ENCODE assay signal across 14 cellular contexts in genomic region chr7:29607889-29608288, GRCh38. TPM values are rescaled to one million over a fixed set of nuclear protein-coding genes. Genes with fewer than 3 reads are reported as not detected.
DNase-seq lines count a peak whose midpoint lies in the region; ATAC-seq and TF ChIP-seq lines count a peak whose summit lies in the region.
"Had no signal": no experiment of that assay in that cellular context is flagged by ENCODE, and none has a peak within 500 bp of the region (broad histone marks: within the 10 kb centered on the region; RNA-seq: fewer than 3 reads in every experiment).

No MANE protein-coding gene starts in this region.

- TF ChIP-seq CTCF in WTC11 (IDR thresholded peaks at IDR 0.05) = no peak
- TF ChIP-seq CTCF in fibroblast of pulmonary artery (IDR thresholded peaks at IDR 0.05; ENCODE audit: low read length, missing control alignments) = no peak
- no peak for TF ChIP-seq CTCF in smooth muscle cell (IDR thresholded peaks at IDR 0.05; ENCODE audit: borderline replicate concordance, insufficient read depth, poor library complexity, severe bottlenecking)
- no peak for TF ChIP-seq CTCF in suprapubic skin (IDR thresholded peaks at IDR 0.05)
- no peak for TF ChIP-seq CTCF in CD14-positive monocyte (IDR thresholded peaks at IDR 0.05)

- H3K4me2 ChIP-seq in smooth muscle cell = no peak overlapping the region

- no peak overlapping the region for H2AFZ ChIP-seq in smooth muscle cell (ENCODE audit: low read depth)

- POLR2A ChIA-PET in WTC11 (lab: Charles Lee) = no interaction called here

- H3F3A ChIP-seq in smooth muscle cell (ENCODE audit: low read depth) = no peaks in the 10 kb centered on the region

- H3K36me3 Mint-ChIP-seq in WTC11 = peaks cover 3% of the 10 kb centered on the region
- H3K36me3 Mint-ChIP-seq in CD14-positive monocyte = no peaks in the 10 kb centered on the region

- ATAC-seq in WTC11 = peak; percentile 57
- ATAC-seq: activated T-cell treated with anti-CD3 and anti-CD28 coated beads, Interleukin-2, amount 50 U/mL, for 4 hours had no signal

- TF ChIP-seq POLR2A in suprapubic skin (IDR thresholded peaks at IDR 0.05) = no peak

- 40% methylated on average over 4 of the region's 4 CpGs for WGBS in smooth muscle cell (ENCODE audit: low lambda C conversion rate)
- 54% methylated on average over 4 of the region's 4 CpGs for WGBS in suprapubic skin

- H3K27ac ChIP-seq in smooth muscle cell (ENCODE audit: low read depth) (peak overlapping the region; percentile 18), suprapubic skin (no peak overlapping the region)
- H3K27ac ChIP-seq: adrenal gland, thoracic aorta had no signal

- H3K9me3 Mint-ChIP-seq in WTC11 (peaks cover 8% of the 10 kb centered on the region), CD14-positive monocyte (peaks cover 0 to 4% (median 0%) of the 10 kb centered on the region in 7 donors)

- H3K4me1 Mint-ChIP-seq in WTC11 (peaks cover 43% of the 10 kb centered on the region), CD14-positive monocyte (peaks cover 5% of the 10 kb centered on the region)

- intact Hi-C loops in CD14-positive monocyte (cut with micrococcal nuclease) = no loop called here

- DNase-seq in HCEC 1CT (peak; percentile 22), WTC11 (ENCODE audit: low spot score) (no peak), fibroblast of pulmonary artery (ENCODE audit: low read depth) (peak; percentile 37), smooth muscle cell (lab: John Stamatoyannopoulos, UW; ENCODE audit: unreplicated experiment) (no peak), suprapubic skin (ENCODE audit: low spot score in 2 of 2) (no peak), CD14-positive monocyte (ENCODE audit: low spot score) (no peak)
- no peak for DNase-seq in activated CD8-positive, alpha-beta memory T cell treated with anti-CD3 and anti-CD28 coated beads, Interleukin-2, amount 50 U/mL, for 48 hours
- DNase-seq: activated CD4-positive, alpha-beta T cell treated with anti-CD3 and anti-CD28 coated beads for 1 hour; activated T-cell treated with anti-CD3 and anti-CD28 coated beads, Interleukin-2, amount 50 U/mL, for 4 hours; adrenal gland; effector CD8-positive, alpha-beta T cell; hippocampal formation; NCI-H2107 had no signal

- H3K79me2 ChIP-seq in smooth muscle cell (ENCODE audit: low read depth) = no peaks in the 10 kb centered on the region

- H3K27ac Mint-ChIP-seq in WTC11 (no peak overlapping the region), CD14-positive monocyte (no peak overlapping the region)

- H3K4me1 ChIP-seq in smooth muscle cell (ENCODE audit: low read depth) (peaks cover 2% of the 10 kb centered on the region), suprapubic skin (peaks cover 44% of the 10 kb centered on the region)
- H3K4me1 ChIP-seq: adrenal gland had no signal

- H4K20me1 ChIP-seq in smooth muscle cell (ENCODE audit: low read depth) = no peaks in the 10 kb centered on the region

- CTCF ChIA-PET in WTC11 (lab: Charles Lee) = interaction anchor here (1.0 kb wide), 1 partner anchor 28 kb away, joined by 4 read pairs; no protein-coding TSS in a partner anchor

- no peak for TF ChIP-seq EP300 in suprapubic skin (IDR thresholded peaks at IDR 0.05)

- H3K4me3 Mint-ChIP-seq in WTC11 (no peak overlapping the region), CD14-positive monocyte (no peak overlapping the region)
- H3K4me3 Mint-ChIP-seq: activated T-cell treated with anti-CD3 and anti-CD28 coated beads, Interleukin-2, amount 50 U/mL, for 4 hours had no signal

- H3K27me3 ChIP-seq in smooth muscle cell (ENCODE audit: low read depth) (no peaks in the 10 kb centered on the region), suprapubic skin (no peaks in the 10 kb centered on the region)
- H3K27me3 ChIP-seq: adrenal gland had no signal

- H3K36me3 ChIP-seq in smooth muscle cell (ENCODE audit: low read depth) (no peaks in the 10 kb centered on the region), suprapubic skin (no peaks in the 10 kb centered on the region)
- H3K36me3 ChIP-seq: adrenal gland, thoracic aorta had no signal

- no peaks in the 10 kb centered on the region for H3K9me3 ChIP-seq in smooth muscle cell (replicated peaks; ENCODE audit: low read depth)
- no peaks in the 10 kb centered on the region for H3K9me3 ChIP-seq in suprapubic skin
- H3K9me3 ChIP-seq: adrenal gland, thoracic aorta had no signal

- H3K9ac ChIP-seq in smooth muscle cell (ENCODE audit: low read depth) = no peak overlapping the region

- H3K4me3 ChIP-seq in fibroblast of pulmonary artery (replicated peaks; ENCODE audit: low read depth, low read length) (no peak overlapping the region), smooth muscle cell (no peak overlapping the region), suprapubic skin (no peak overlapping the region)
- H3K4me3 ChIP-seq: adrenal gland, thoracic aorta had no signal

- H3K27me3 Mint-ChIP-seq in WTC11 (ENCODE audit: low read depth) (peaks cover 7% of the 10 kb centered on the region), CD14-positive monocyte (ENCODE audit: low read depth in 3 of 3) (peaks cover 2 to 6% (median 2%) of the 10 kb centered on the region in 3 donors)

TF ChIP-seq in WTC11, 78 proteins besides CTCF, POLR2A, EP300 and RAD21 (continues in another document):
- TF ChIP-seq TP53 (CRISPR knock-in tag; IDR thresholded peaks at IDR 0.05) = no peak
- TF ChIP-seq GRHL2 (CRISPR knock-in tag; IDR thresholded peaks at IDR 0.05; ENCODE audit: insufficient replicate concordance, severe bottlenecking) = no peak
- no peak for TF ChIP-seq NFYB (CRISPR knock-in tag; conservative IDR thresholded peaks at IDR 0.05; ENCODE audit: low read depth)
- TF ChIP-seq IRF1 (CRISPR knock-in tag; IDR thresholded peaks at IDR 0.05) = no peak
- no peak for TF ChIP-seq CREM (CRISPR knock-in tag; IDR thresholded peaks at IDR 0.05)
- no peak for TF ChIP-seq ZNF532 (CRISPR knock-in tag; IDR thresholded peaks at IDR 0.05; ENCODE audit: borderline replicate concordance)

RNA-seq across cellular contexts. Expression of gene PRR15, which starts 44.3 kb away (rescaled TPM):
- total RNA-seq in WTC11 (2021) (17.6 to 22.7 TPM (median 21.2 TPM) in 3 replicates), smooth muscle cell (3.8 and 4.7 TPM in 2 replicates), suprapubic skin (under 1 TPM in 3 of 4 donors, not detected in 1; 0.47 to 0.64 (median 0.47) TPM)
- polyA plus RNA-seq in smooth muscle cell (0.96 and 4.4 TPM in 2 replicates), CD14-positive monocyte (not detected)

Comparison
In these comparisons a context has a peak if more than half of its experiments do, and no peak if none do; other contexts are left out.
1. DNase-seq: peak in HCEC 1CT (single experiment) and fibroblast of pulmonary artery (single experiment); none in WTC11 (single experiment), smooth muscle cell (single experiment), activated CD8-positive, alpha-beta memory T cell treated with anti-CD3 and anti-CD28 coated beads, Interleukin-2, amount 50 U/mL, for 48 hours (single experiment), suprapubic skin (0 of 2) and CD14-positive monocyte (single experiment).